8 cellular contexts compared by ENCODE assay signal in genomic region chr1:180612-181215, GRCh38.
DNase-seq lines count a peak whose midpoint lies in the region; ATAC-seq, FAIRE-seq and TF ChIP-seq lines count a peak whose summit lies in the region.
"Not testable (repeated sequence)": the region's sequence is repeated elsewhere in the genome, so short reads cannot be mapped to it uniquely, and the experiment has no call there.

No MANE protein-coding gene starts in this region.

- H3K9me3 Mint-ChIP-seq in activated CD8-positive, alpha-beta memory T cell treated with anti-CD3 and anti-CD28 coated beads, Interleukin-2, amount 10 ng/mL, durations not matched to agents 7 days and 5 days (ENCODE audit: low read depth) = not testable (repeated sequence)

- not testable (repeated sequence) for H3K9me3 ChIP-seq in GM23248 (ENCODE audit: low read depth); body of pancreas; tibial nerve

- not testable (repeated sequence) for H3K79me2 ChIP-seq in GM23248 (ENCODE audit: insufficient read depth)

- not testable (repeated sequence) for ATAC-seq in activated CD8-positive, alpha-beta memory T cell treated with anti-CD3 and anti-CD28 coated beads, Interleukin-2, amount 10 ng/mL, durations not matched to agents 7 days and 5 days
- ATAC-seq in body of pancreas (peak; percentile 55), Right ventricle myocardium superior (ENCODE audit: poor library complexity) (peak; percentile 36), sciatic nerve (peak; percentile 46)

- not testable (repeated sequence) for TF ChIP-seq POLR2A in body of pancreas (IDR thresholded peaks at IDR 0.05); lower leg skin (IDR thresholded peaks at IDR 0.05); tibial nerve (IDR thresholded peaks at IDR 0.05)

- WGBS in GM23248 (ENCODE audit: low coverage in 1 of 2, low lambda C conversion rate in 2 of 2, missing lambda C conversion rate in 2 of 2), 2 experiments = 88% methylated on average over 14 to 31 of the region's 35 CpGs
- 89 to 93% methylated on average over 3 to 26 of the region's 35 CpGs for WGBS in body of pancreas, 2 donors
- WGBS in lower leg skin, 2 donors = 88 to 89% methylated on average over 16 to 31 of the region's 35 CpGs
- 87% methylated on average over 29 to 31 of the region's 35 CpGs for WGBS in tibial nerve, 2 donors

- H4K20me1 ChIP-seq in GM23248 (ENCODE audit: insufficient read depth) = not testable (repeated sequence)

- not testable (repeated sequence) for H3K4me3 Mint-ChIP-seq in activated CD8-positive, alpha-beta memory T cell treated with anti-CD3 and anti-CD28 coated beads, Interleukin-2, amount 10 ng/mL, durations not matched to agents 7 days and 5 days

- in situ Hi-C loops in GM23248 (cut with MboI) = not testable (repeated sequence)

- not testable (repeated sequence) for H3F3A ChIP-seq in GM23248 (ENCODE audit: insufficient read depth)

- not testable (repeated sequence) for H3K36me3 Mint-ChIP-seq in activated CD8-positive, alpha-beta memory T cell treated with anti-CD3 and anti-CD28 coated beads, Interleukin-2, amount 10 ng/mL, durations not matched to agents 7 days and 5 days

- not testable (repeated sequence) for H3K9ac ChIP-seq in GM23248

- not testable (repeated sequence) for H3K27me3 Mint-ChIP-seq in activated CD8-positive, alpha-beta memory T cell treated with anti-CD3 and anti-CD28 coated beads, Interleukin-2, amount 10 ng/mL, durations not matched to agents 7 days and 5 days

- not testable (repeated sequence) for H3K4me3 ChIP-seq in GM23248; body of pancreas; lower leg skin (ENCODE audit: low read depth, poor library complexity, severe bottlenecking); tibial nerve

- not testable (repeated sequence) for H3K4me1 Mint-ChIP-seq in activated CD8-positive, alpha-beta memory T cell treated with anti-CD3 and anti-CD28 coated beads, Interleukin-2, amount 10 ng/mL, durations not matched to agents 7 days and 5 days

- not testable (repeated sequence) for H3K27ac Mint-ChIP-seq in activated CD8-positive, alpha-beta memory T cell treated with anti-CD3 and anti-CD28 coated beads, Interleukin-2, amount 10 ng/mL, durations not matched to agents 7 days and 5 days

- not testable (repeated sequence) for H3K27ac ChIP-seq in GM23248, body of pancreas, tibial nerve

- not testable (repeated sequence) for H3K4me2 ChIP-seq in GM23248 (ENCODE audit: unreplicated experiment)

- intact Hi-C loops in body of pancreas (cut with DNase I); Right ventricle myocardium superior (cut with DNase I); lower leg skin (cut with DNase I; ENCODE audit: low total_unique reads); sciatic nerve (cut with DNase I): not testable (repeated sequence)

- DNase-seq in GM23248 (peak; percentile 34), RCC 7860 (ENCODE audit: low spot score) (peak; percentile 2), body of pancreas (peak; percentile 21 to 48 (median 40)), Right ventricle myocardium superior (peak; percentile 10), lower leg skin (ENCODE audit: low spot score in 2 of 2) (peak; percentile 24 to 88), tibial nerve (ENCODE audit: low spot score in 2 of 2) (peak; percentile 6 to 12)
- DNase-seq in activated CD8-positive, alpha-beta memory T cell treated with anti-CD3 and anti-CD28 coated beads, Interleukin-2, amount 10 ng/mL, durations not matched to agents 7 days and 5 days = peak; percentile 38
- not testable (repeated sequence) for DNase-seq in sciatic nerve (ENCODE audit: low spot score)

- H3K9me2 ChIP-seq in GM23248 (ENCODE audit: insufficient read depth) = not testable (repeated sequence)

- not testable (repeated sequence) for FAIRE-seq in RCC 7860 (lab: Jason Lieb, UNC)

- not testable (repeated sequence) for TF ChIP-seq EP300 in tibial nerve (IDR thresholded peaks at IDR 0.05)

- TF ChIP-seq CTCF in body of pancreas (IDR thresholded peaks at IDR 0.05); lower leg skin (IDR thresholded peaks at IDR 0.05); tibial nerve (IDR thresholded peaks at IDR 0.05): not testable (repeated sequence)

- CTCF ChIA-PET in activated CD8-positive, alpha-beta memory T cell treated with anti-CD3 and anti-CD28 coated beads, Interleukin-2, amount 10 ng/mL, durations not matched to agents 7 days and 5 days (lab: Charles Lee) = not testable (repeated sequence)

- H3K4me1 ChIP-seq in GM23248 (ENCODE audit: insufficient read depth); body of pancreas; tibial nerve: not testable (repeated sequence)

- not testable (repeated sequence) for H2AFZ ChIP-seq in GM23248

- H3K27me3 ChIP-seq in GM23248 (replicated peaks; ENCODE audit: insufficient read depth); body of pancreas; tibial nerve: not testable (repeated sequence)

- H3K36me3 ChIP-seq in GM23248 (ENCODE audit: low read depth); body of pancreas (replicated peaks in 1 of 2; ENCODE audit: insufficient read depth in 1 of 2, low read depth in 2 of 2); tibial nerve: not testable (repeated sequence)
